Comparison of ENCODE assay signal across 1 cellular context in the genomic region with DNA sequence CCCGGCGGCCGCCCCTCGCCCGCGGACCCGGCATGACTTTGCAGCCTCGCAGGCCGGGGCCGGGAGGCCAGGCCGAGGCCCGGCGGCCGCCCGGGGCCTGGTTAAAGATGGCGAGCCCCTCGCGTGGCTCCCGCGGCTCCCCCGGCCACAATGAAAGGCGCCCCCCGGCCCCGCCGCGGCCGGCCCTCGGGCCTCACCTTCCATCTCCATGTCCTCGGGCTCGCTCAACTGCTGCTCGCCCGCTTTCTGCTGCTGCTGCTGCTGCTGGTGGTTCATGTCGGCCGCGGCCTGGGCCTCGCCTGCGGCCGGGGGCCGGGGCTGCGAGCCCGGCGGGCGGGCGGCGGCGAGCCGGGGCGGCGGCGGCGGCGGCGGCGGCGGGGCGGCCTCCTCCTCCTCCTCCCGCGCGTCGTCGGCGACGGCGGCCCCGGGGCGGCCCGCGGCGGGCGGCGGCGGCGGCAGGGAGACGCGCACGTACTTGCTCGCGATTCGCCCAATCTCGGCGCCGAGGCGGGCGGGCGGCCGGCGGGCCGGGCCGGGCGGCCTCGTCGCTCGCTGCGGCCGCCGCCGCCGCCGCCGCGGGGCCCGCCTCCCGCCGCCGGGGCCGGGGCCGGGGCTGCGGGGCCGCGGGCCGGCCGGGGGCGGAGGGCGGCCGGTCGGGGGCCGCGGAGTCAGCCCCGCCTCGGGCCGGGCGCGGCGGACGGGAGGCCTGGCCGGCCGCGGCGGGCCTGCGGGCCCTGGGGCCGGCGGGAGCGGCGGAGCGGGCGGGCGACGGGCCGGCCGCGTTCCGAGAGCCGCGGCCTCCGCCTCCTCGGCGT.
TF ChIP-seq lines count a peak whose summit lies in the region.

No MANE protein-coding gene starts in this region.

TF ChIP-seq in HepG2, 621 proteins besides CTCF, POLR2A, EP300 and RAD21 (continued from another document):
- TF ChIP-seq ZNF770 (CRISPR knock-in tag; IDR thresholded peaks at IDR 0.05) = no peak
- TF ChIP-seq, protein P1, sequence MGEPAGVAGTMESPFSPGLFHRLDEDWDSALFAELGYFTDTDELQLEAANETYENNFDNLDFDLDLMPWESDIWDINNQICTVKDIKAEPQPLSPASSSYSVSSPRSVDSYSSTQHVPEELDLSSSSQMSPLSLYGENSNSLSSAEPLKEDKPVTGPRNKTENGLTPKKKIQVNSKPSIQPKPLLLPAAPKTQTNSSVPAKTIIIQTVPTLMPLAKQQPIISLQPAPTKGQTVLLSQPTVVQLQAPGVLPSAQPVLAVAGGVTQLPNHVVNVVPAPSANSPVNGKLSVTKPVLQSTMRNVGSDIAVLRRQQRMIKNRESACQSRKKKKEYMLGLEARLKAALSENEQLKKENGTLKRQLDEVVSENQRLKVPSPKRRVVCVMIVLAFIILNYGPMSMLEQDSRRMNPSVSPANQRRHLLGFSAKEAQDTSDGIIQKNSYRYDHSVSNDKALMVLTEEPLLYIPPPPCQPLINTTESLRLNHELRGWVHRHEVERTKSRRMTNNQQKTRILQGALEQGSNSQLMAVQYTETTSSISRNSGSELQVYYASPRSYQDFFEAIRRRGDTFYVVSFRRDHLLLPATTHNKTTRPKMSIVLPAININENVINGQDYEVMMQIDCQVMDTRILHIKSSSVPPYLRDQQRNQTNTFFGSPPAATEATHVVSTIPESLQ (CRISPR knock-in tag; conservative IDR thresholded peaks at IDR 0.05) = peak; percentile 7; the same call in 1 of the 2 replicates
- TF ChIP-seq KLF6 (CRISPR knock-in tag; IDR thresholded peaks at IDR 0.05) = no peak
- 0 out of 2 replicates have a peak, but pooled peaks have one; percentile 6 for TF ChIP-seq SALL2 (CRISPR knock-in tag; IDR thresholded peaks at IDR 0.05)
- TF ChIP-seq STAG1 (CRISPR knock-in tag; IDR thresholded peaks at IDR 0.05) = no peak
- no peak for TF ChIP-seq AGO1 (IDR thresholded peaks at IDR 0.05; ENCODE audit: low read depth, low read length, poor library complexity, severe bottlenecking)
- no peak for TF ChIP-seq ZNF703 (CRISPR knock-in tag; IDR thresholded peaks at IDR 0.05; ENCODE audit: borderline replicate concordance)
- TF ChIP-seq ZFY (CRISPR knock-in tag; IDR thresholded peaks at IDR 0.05) = peak; percentile 28; the same call in 1 of the 2 replicates
- TF ChIP-seq, protein P2, sequence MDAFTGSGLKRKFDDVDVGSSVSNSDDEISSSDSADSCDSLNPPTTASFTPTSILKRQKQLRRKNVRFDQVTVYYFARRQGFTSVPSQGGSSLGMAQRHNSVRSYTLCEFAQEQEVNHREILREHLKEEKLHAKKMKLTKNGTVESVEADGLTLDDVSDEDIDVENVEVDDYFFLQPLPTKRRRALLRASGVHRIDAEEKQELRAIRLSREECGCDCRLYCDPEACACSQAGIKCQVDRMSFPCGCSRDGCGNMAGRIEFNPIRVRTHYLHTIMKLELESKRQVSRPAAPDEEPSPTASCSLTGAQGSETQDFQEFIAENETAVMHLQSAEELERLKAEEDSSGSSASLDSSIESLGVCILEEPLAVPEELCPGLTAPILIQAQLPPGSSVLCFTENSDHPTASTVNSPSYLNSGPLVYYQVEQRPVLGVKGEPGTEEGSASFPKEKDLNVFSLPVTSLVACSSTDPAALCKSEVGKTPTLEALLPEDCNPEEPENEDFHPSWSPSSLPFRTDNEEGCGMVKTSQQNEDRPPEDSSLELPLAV (CRISPR knock-in tag; conservative IDR thresholded peaks at IDR 0.05; ENCODE audit: low read depth) = 0 out of 2 replicates have a peak, but pooled peaks have one; percentile 22
- TF ChIP-seq ZNF143 (CRISPR knock-in tag; IDR thresholded peaks at IDR 0.05) = 0 out of 2 replicates have a peak, but pooled peaks have one; percentile 10
- TF ChIP-seq YY1 (IDR thresholded peaks at IDR 0.05; ENCODE audit: insufficient read depth, insufficient replicate concordance, low read depth, low read length) = peak; percentile 83
- TF ChIP-seq, protein P3, sequence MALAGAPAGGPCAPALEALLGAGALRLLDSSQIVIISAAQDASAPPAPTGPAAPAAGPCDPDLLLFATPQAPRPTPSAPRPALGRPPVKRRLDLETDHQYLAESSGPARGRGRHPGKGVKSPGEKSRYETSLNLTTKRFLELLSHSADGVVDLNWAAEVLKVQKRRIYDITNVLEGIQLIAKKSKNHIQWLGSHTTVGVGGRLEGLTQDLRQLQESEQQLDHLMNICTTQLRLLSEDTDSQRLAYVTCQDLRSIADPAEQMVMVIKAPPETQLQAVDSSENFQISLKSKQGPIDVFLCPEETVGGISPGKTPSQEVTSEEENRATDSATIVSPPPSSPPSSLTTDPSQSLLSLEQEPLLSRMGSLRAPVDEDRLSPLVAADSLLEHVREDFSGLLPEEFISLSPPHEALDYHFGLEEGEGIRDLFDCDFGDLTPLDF (CRISPR knock-in tag; IDR thresholded peaks at IDR 0.05) = no peak; the same call in 1 of the 2 replicates
- no peak for TF ChIP-seq NCOR1 (IDR thresholded peaks at IDR 0.05; ENCODE audit: borderline replicate concordance, low read length)
- TF ChIP-seq NKX3-1 (CRISPR knock-in tag; IDR thresholded peaks at IDR 0.05) = peak; percentile 6; the same call in 1 of the 2 replicates
- TF ChIP-seq TRAFD1 (CRISPR knock-in tag; IDR thresholded peaks at IDR 0.05; ENCODE audit: borderline replicate concordance) = 0 out of 2 replicates have a peak, but pooled peaks have one; percentile 3
- TF ChIP-seq CSRNP1 (CRISPR knock-in tag; IDR thresholded peaks at IDR 0.05) = no peak
- 0 out of 2 replicates have a peak, but pooled peaks have one; percentile 9 for TF ChIP-seq HOXA5 (CRISPR knock-in tag; IDR thresholded peaks at IDR 0.05)
- no peak for TF ChIP-seq MED8 (CRISPR knock-in tag; IDR thresholded peaks at IDR 0.05; ENCODE audit: insufficient replicate concordance)
- TF ChIP-seq ARNTL (CRISPR knock-in tag; IDR thresholded peaks at IDR 0.05) = peak; percentile 34; the same call in 1 of the 2 replicates
- 0 out of 2 replicates have a peak, but pooled peaks have one; percentile 5 for TF ChIP-seq KMT2B (CRISPR knock-in tag; IDR thresholded peaks at IDR 0.05)
- TF ChIP-seq, protein P4, sequence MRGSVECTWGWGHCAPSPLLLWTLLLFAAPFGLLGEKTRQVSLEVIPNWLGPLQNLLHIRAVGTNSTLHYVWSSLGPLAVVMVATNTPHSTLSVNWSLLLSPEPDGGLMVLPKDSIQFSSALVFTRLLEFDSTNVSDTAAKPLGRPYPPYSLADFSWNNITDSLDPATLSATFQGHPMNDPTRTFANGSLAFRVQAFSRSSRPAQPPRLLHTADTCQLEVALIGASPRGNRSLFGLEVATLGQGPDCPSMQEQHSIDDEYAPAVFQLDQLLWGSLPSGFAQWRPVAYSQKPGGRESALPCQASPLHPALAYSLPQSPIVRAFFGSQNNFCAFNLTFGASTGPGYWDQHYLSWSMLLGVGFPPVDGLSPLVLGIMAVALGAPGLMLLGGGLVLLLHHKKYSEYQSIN (CRISPR knock-in tag; IDR thresholded peaks at IDR 0.05; ENCODE audit: borderline replicate concordance) = 0 out of 2 replicates have a peak, but pooled peaks have one; percentile 12
- no peak for TF ChIP-seq ZNF530 (CRISPR knock-in tag; IDR thresholded peaks at IDR 0.05; ENCODE audit: low read depth)
- peak; percentile 44 for TF ChIP-seq AGO2 (optimal IDR thresholded peaks at IDR 0.05; ENCODE audit: low read depth, low read length)
